ENCODE assay signal across 22 cellular contexts in the genomic region with DNA sequence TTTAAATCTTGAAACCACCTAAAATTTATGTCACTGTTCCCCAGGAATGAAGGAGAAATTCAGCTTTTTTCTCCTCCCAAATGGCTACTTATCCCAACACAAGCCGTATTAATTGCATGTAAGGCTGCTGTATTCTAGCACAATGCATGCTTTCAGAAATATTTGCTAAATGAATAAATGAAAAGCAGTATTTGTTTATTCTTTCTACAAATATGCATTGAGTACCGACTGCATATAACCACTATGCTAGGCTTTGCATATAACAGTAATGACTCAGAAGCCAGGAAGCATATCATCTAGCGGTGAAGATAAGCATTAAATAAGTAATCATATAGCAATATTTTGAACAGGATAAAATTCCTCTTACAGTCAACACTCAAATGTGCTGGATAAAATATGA. TPM values are rescaled to one million over a fixed set of nuclear protein-coding genes. Genes with fewer than 3 reads are reported as not detected.
DNase-seq lines count a peak whose midpoint lies in the region; ATAC-seq, FAIRE-seq and TF ChIP-seq lines count a peak whose summit lies in the region.
"Had no signal": no experiment of that assay in that cellular context is flagged by ENCODE, and none has a peak within 500 bp of the region (broad histone marks: within the 10 kb centered on the region; RNA-seq: fewer than 3 reads in every experiment).

No MANE protein-coding gene starts in this region.

- peaks cover 50% of the 10 kb centered on the region for H3K4me1 Mint-ChIP-seq in activated B cell treated with CpG ODN at 0.5 μM for 24 hours

- H3K27ac ChIP-seq in foreskin keratinocyte (no peak overlapping the region), pancreas (no peak overlapping the region)
- H3K27ac ChIP-seq: gastroesophageal sphincter, neural progenitor cell, right atrium auricular region, thoracic aorta had no signal

- intact Hi-C loops in activated B cell treated with CpG ODN at 0.5 μM for 24 hours (cut with micrococcal nuclease) = loop anchor here (10.0 kb wide), 1 partner anchor 942 kb away; a partner anchor contains a TSS
- intact Hi-C loops in pancreas (cut with DNase I) = no loop called here

- no peak overlapping the region for H3K4me3 Mint-ChIP-seq in activated B cell treated with CpG ODN at 0.5 μM for 24 hours
- H3K4me3 Mint-ChIP-seq: effector memory CD8-positive, alpha-beta T cell; neural progenitor cell; WTC11 had no signal

- POLR2A ChIA-PET in activated B cell treated with CpG ODN at 0.5 μM for 24 hours (lab: Charles Lee) = interaction anchor here (7.0 to 8.5 kb wide), 2 partner anchors 28 to 41 kb away, joined by 117 to 293 read pairs; a partner anchor contains a TSS

- CTCF ChIA-PET in activated B cell treated with CpG ODN at 0.5 μM for 24 hours (lab: Charles Lee) = interaction anchor here (2.7 kb wide), 1 partner anchor 28 kb away, joined by 7 read pairs; a partner anchor contains a TSS

- H3K4me3 ChIP-seq in pancreas = no peak overlapping the region
- H3K4me3 ChIP-seq: gastroesophageal sphincter, neural progenitor cell, right atrium auricular region, thoracic aorta had no signal

- TF ChIP-seq CTCF in activated B cell treated with CpG ODN at 0.5 μM for 24 hours (IDR thresholded peaks at IDR 0.05) (no peak), foreskin keratinocyte (conservative IDR thresholded peaks at IDR 0.05) (no peak), pancreas (IDR thresholded peaks at IDR 0.05) (no peak)

- H3K4me1 ChIP-seq in foreskin keratinocyte (no peaks in the 10 kb centered on the region), pancreas (peaks cover 0 to 4% (median 0%) of the 10 kb centered on the region in 3 donors)
- H3K4me1 ChIP-seq: neural progenitor cell had no signal

- no peaks in the 10 kb centered on the region for H3K9me3 Mint-ChIP-seq in activated B cell treated with CpG ODN at 0.5 μM for 24 hours
- H3K9me3 Mint-ChIP-seq: effector memory CD8-positive, alpha-beta T cell; neural progenitor cell; WTC11 had no signal

- H3K36me3 ChIP-seq in pancreas = no peaks in the 10 kb centered on the region
- H3K36me3 ChIP-seq: gastroesophageal sphincter, neural progenitor cell, right atrium auricular region, thoracic aorta had no signal

- peak; percentile 33 for ATAC-seq in HG03457 (IDR thresholded peaks at IDR 0.05; ENCODE audit: unreplicated experiment)
- no peak for ATAC-seq in activated B cell treated with CpG ODN at 0.5 μM for 24 hours (ENCODE audit: low read depth)
- ATAC-seq in foreskin keratinocyte = peak; percentile 43
- ATAC-seq in HG02938 (IDR thresholded peaks at IDR 0.05; ENCODE audit: unreplicated experiment) = no peak
- ATAC-seq in pancreas = no peak
- no peak for ATAC-seq in stimulated activated naive CD8-positive, alpha-beta T cell treated with anti-CD3 and anti-CD28 coated beads, Interleukin-15, Interleukin-2, amounts not matched to agents 100 U/mL and 50 U/mL, for 24 hours
- ATAC-seq: effector memory CD8-positive, alpha-beta T cell; gastroesophageal sphincter; WTC11 had no signal

- WGBS in pancreas, 2 donors = 82 to 83% methylated on average over 3 of the region's 3 CpGs

- H3K27ac Mint-ChIP-seq in activated B cell treated with CpG ODN at 0.5 μM for 24 hours = peak overlapping the region; percentile 96
- H3K27ac Mint-ChIP-seq: effector memory CD8-positive, alpha-beta T cell; neural progenitor cell; WTC11 had no signal

- H3K36me3 Mint-ChIP-seq in activated B cell treated with CpG ODN at 0.5 μM for 24 hours (ENCODE audit: low read depth) = peaks cover 3% of the 10 kb centered on the region
- H3K36me3 Mint-ChIP-seq: neural progenitor cell, WTC11 had no signal

- DNase-seq in COLO829 (ENCODE audit: low spot score) (peak; percentile 85), activated B cell treated with CpG ODN at 0.5 μM for 24 hours (no peak), foreskin keratinocyte (no peak), T1000 (lab: John Stamatoyannopoulos, UW) (no peak), pancreas (no peak)
- no peak for DNase-seq in stimulated activated naive CD8-positive, alpha-beta T cell treated with anti-CD3 and anti-CD28 coated beads, Interleukin-15, Interleukin-2, amounts not matched to agents 100 U/mL and 50 U/mL, for 24 hours
- DNase-seq: activated naive CD4-positive, alpha-beta T cell treated with Interleukin-2 at 50 U/mL for 16 hours; COR-L47; effector memory CD8-positive, alpha-beta T cell; GDM1; KBM-7; NCI-H2227 treated with DMSO at 0.1 percent for 48 hours; stimulated activated CD4-positive, alpha-beta T cell treated with anti-CD3 and anti-CD28 coated beads, Interleukin-2, amount 100 ng/mL, for 24 hours; SW 1271 had no signal

- no peak for FAIRE-seq in pancreas (lab: Jason Lieb, UNC)
- FAIRE-seq: GM18507 had no signal

- H3K9me3 ChIP-seq in pancreas = no peaks in the 10 kb centered on the region
- H3K9me3 ChIP-seq: gastroesophageal sphincter, right atrium auricular region, thoracic aorta had no signal

- H3K27me3 ChIP-seq in foreskin keratinocyte = no peaks in the 10 kb centered on the region
- H3K27me3 ChIP-seq in pancreas = no peaks in the 10 kb centered on the region
- H3K27me3 ChIP-seq: gastroesophageal sphincter, neural progenitor cell, right atrium auricular region had no signal

- no peaks in the 10 kb centered on the region for H3K27me3 Mint-ChIP-seq in activated B cell treated with CpG ODN at 0.5 μM for 24 hours
- H3K27me3 Mint-ChIP-seq: effector memory CD8-positive, alpha-beta T cell had no signal

RNA-seq across cellular contexts. Expression of a gene that starts 5.7 kb away (rescaled TPM):
- 15.1 and 19.9 TPM in 2 replicates for total RNA-seq in activated B cell treated with CpG ODN at 0.5 μM for 24 hours
- total RNA-seq in foreskin keratinocyte = 27.5 and 30.7 TPM in 2 replicates
- polyA plus RNA-seq in foreskin keratinocyte = 30.1 and 31.4 TPM in 2 replicates
- total RNA-seq in pancreas = 1 to 10 TPM; 2.7 to 7.2 (median 3.8) TPM
- 1 to 10 TPM; 2.5 to 5.9 TPM for polyA plus RNA-seq in pancreas

RNA-seq across cellular contexts. Expression of a gene that starts 6.8 kb away (rescaled TPM):
- 3,259 and 3,732 TPM in 2 replicates for total RNA-seq in activated B cell treated with CpG ODN at 0.5 μM for 24 hours
- total RNA-seq in foreskin keratinocyte = 2,385 and 2,618 TPM in 2 replicates
- polyA plus RNA-seq in foreskin keratinocyte = 4,380 and 4,703 TPM in 2 replicates
- 1,000 to 10,000 TPM in 1 of 6 donors, 100 to 1,000 TPM in 5; 551 to 1,011 (median 688) TPM for total RNA-seq in pancreas
- 1,000 to 10,000 TPM in 1 of 2 donors, 100 to 1,000 TPM in 1; 722 to 2,449 TPM for polyA plus RNA-seq in pancreas

RNA-seq across cellular contexts. Expression of a gene that starts 27.4 kb away (rescaled TPM):
- 150 and 166 TPM in 2 replicates for total RNA-seq in activated B cell treated with CpG ODN at 0.5 μM for 24 hours
- total RNA-seq in foreskin keratinocyte = 328 and 359 TPM in 2 replicates
- 478 and 511 TPM in 2 replicates for polyA plus RNA-seq in foreskin keratinocyte
- total RNA-seq in pancreas = 100 to 1,000 TPM in 5 of 6 donors, 10 to 100 TPM in 1; 81.3 to 219 (median 128) TPM
- polyA plus RNA-seq in pancreas = 100 to 1,000 TPM; 361 to 388 TPM

RNA-seq across cellular contexts. Expression of a gene that starts 27.6 kb away (rescaled TPM):
- total RNA-seq in activated B cell treated with CpG ODN at 0.5 μM for 24 hours (39.7 and 40.5 TPM in 2 replicates), foreskin keratinocyte (40.0 and 42.3 TPM in 2 replicates), pancreas (10 to 100 TPM; 13.1 to 26.7 (median 20.7) TPM)
- polyA plus RNA-seq in foreskin keratinocyte (21.3 and 23.7 TPM in 2 replicates), pancreas (10 to 100 TPM in 1 of 2 donors, 1 to 10 TPM in 1; 8.9 to 12.0 TPM)

RNA-seq across cellular contexts. Expression of a gene that starts 42.0 kb away (rescaled TPM):
- total RNA-seq in activated B cell treated with CpG ODN at 0.5 μM for 24 hours = 8.5 and 8.6 TPM in 2 replicates
- total RNA-seq in foreskin keratinocyte = 9.9 and 10.3 TPM in 2 replicates
- 4.9 and 6.3 TPM in 2 replicates for polyA plus RNA-seq in foreskin keratinocyte
- total RNA-seq in pancreas = 1 to 10 TPM; 3.3 to 5.4 (median 4.1) TPM
- polyA plus RNA-seq in pancreas = 1 to 10 TPM; 3.2 to 4.8 TPM

Comparison
In these comparisons a context has a peak if more than half of its experiments do, and no peak if none do; other contexts are left out.
1. ATAC-seq: peak in HG03457 (single experiment) and foreskin keratinocyte (single experiment); none in activated B cell treated with CpG ODN at 0.5 μM for 24 hours (single experiment), HG02938 (single experiment), pancreas (0 of 4) and stimulated activated naive CD8-positive, alpha-beta T cell treated with anti-CD3 and anti-CD28 coated beads, Interleukin-15, Interleukin-2, amounts not matched to agents 100 U/mL and 50 U/mL, for 24 hours (single experiment).